In the genomic region with DNA sequence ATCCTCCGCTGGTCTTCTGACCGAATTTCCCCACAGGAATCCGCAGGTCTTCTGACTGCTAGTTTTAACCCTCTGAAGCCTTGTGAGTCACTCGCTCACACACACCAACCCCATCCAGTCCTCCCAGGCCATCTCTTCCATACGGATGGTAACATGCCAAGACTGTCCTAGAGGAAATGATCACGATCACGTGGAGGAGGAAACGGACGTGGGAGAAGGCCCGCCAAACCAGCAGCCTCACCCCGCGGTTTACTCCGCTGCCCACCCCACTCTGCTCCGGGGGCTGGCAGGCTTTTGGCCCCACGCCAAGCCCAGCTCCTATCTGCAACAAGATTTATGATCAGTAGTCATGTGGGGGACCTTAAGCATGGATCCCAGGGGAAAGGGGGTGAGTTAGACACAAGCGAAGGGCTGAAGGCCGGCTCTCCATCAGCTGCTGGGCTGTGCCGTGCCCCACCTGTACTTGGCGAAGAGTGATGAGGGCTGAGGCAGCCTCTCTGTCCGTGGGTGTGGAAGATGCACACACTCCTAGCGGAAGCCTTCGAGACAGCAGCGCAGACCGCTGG, we compare ENCODE assay signal across 8 cellular contexts. TPM values are rescaled to one million over a fixed set of nuclear protein-coding genes. Genes with fewer than 3 reads are reported as not detected.
A peak's percentile ranks its signal among the peaks of the same experiment; 100 is the strongest.
DNase-seq lines count a peak whose midpoint lies in the region; ATAC-seq and TF ChIP-seq lines count a peak whose summit lies in the region.

No MANE protein-coding gene starts in this region.

- DNase-seq in T-helper 17 cell, result no peak
- DNase-seq in erythroblast (lab: John Stamatoyannopoulos, UW), result peak; percentile 46 to 57
- DNase-seq in neural crest cell (ENCODE audit: low read depth, low spot score), result no peak
- no peak for DNase-seq in NK-92 (lab: John Stamatoyannopoulos, UW; ENCODE audit: unreplicated experiment)

- peaks cover 20% of the 10 kb centered on the region for H3K4me1 Mint-ChIP-seq in T-helper 17 cell
- peaks cover 29% of the 10 kb centered on the region for H3K4me1 Mint-ChIP-seq in neural crest cell

- peaks cover 23% of the 10 kb centered on the region for H3K36me3 ChIP-seq in ES-I3 (ENCODE audit: insufficient read depth, low read length)
- H3K36me3 ChIP-seq in KOPT-K1 (ENCODE audit: insufficient read depth, low read length), result peaks cover 48% of the 10 kb centered on the region

- peaks cover 6% of the 10 kb centered on the region; the same call in 1 of the 2 replicates for H3K4me1 ChIP-seq in ES-I3 (ENCODE audit: insufficient read depth, low read length)

- TF ChIP-seq CTCF in neural crest cell (conservative IDR thresholded peaks at IDR 0.05), result no peak

- H3K9ac ChIP-seq in ES-I3 (ENCODE audit: low read depth, low read length), result peak overlapping the region; percentile 89; the same call in 1 of the 2 replicates

- H3K9me3 Mint-ChIP-seq in neural crest cell, result no peaks in the 10 kb centered on the region

- H3K27ac ChIP-seq in KOPT-K1 (ENCODE audit: low read depth, low read length, poor library complexity, severe bottlenecking), result peak overlapping the region; percentile 68

- no peak for ATAC-seq in T-helper 17 cell
- no peak for ATAC-seq in GM19395 (IDR thresholded peaks at IDR 0.05; ENCODE audit: unreplicated experiment)
- ATAC-seq in GM21529 (IDR thresholded peaks at IDR 0.05; ENCODE audit: unreplicated experiment), result no peak

- H3K27me3 Mint-ChIP-seq in T-helper 17 cell (no peaks in the 10 kb centered on the region), neural crest cell (ENCODE audit: low read depth) (peaks cover 5% of the 10 kb centered on the region)

- H3K27ac Mint-ChIP-seq in T-helper 17 cell (peak overlapping the region; percentile 84), neural crest cell (ENCODE audit: unreplicated experiment) (no peak overlapping the region)

- H3K4me3 Mint-ChIP-seq in T-helper 17 cell, result peak overlapping the region; percentile 94
- H3K4me3 Mint-ChIP-seq in neural crest cell, result peak overlapping the region; percentile 95

- H3K9me3 ChIP-seq in ES-I3 (ENCODE audit: control insufficient read depth, insufficient read depth, low read length), result no peaks in the 10 kb centered on the region
- no peaks in the 10 kb centered on the region for H3K9me3 ChIP-seq in KOPT-K1 (ENCODE audit: insufficient read depth, low read length, poor library complexity, severe bottlenecking)
- no peaks in the 10 kb centered on the region for H3K9me3 ChIP-seq in T-helper 17 cell (ENCODE audit: control insufficient read depth, low read length, poor library complexity, severe bottlenecking)

- H3K36me3 Mint-ChIP-seq in T-helper 17 cell (ENCODE audit: low read depth) (peaks cover 2% of the 10 kb centered on the region), neural crest cell (ENCODE audit: low read depth) (peaks cover 4% of the 10 kb centered on the region)

- no peak for TF ChIP-seq POLR2A in erythroblast (IDR thresholded peaks at IDR 0.05; ENCODE audit: low read length)

RNA-seq across cellular contexts. Expression of gene FAAP100, which starts 1.5 kb away (rescaled TPM):
- total RNA-seq in T-helper 17 cell (10 to 100 TPM; 25.2 to 30.6 TPM), neural crest cell (45.0 and 48.3 TPM in 2 replicates)

RNA-seq across cellular contexts. Expression of gene FSCN2, which starts 25.5 kb away (rescaled TPM):
- total RNA-seq in T-helper 17 cell, result under 1 TPM; 0.65 to 0.72 TPM
- 0.43 and 0.56 TPM in 2 replicates for total RNA-seq in neural crest cell

RNA-seq across cellular contexts. Expression of gene ACTG1, which starts 41.1 kb away (rescaled TPM):
- total RNA-seq in T-helper 17 cell, result 1,000 to 10,000 TPM; 1,202 to 1,502 TPM
- total RNA-seq in neural crest cell, result 4,235 and 4,315 TPM in 2 replicates

Comparison
In these comparisons a context has a peak if more than half of its experiments do, and no peak if none do; other contexts are left out.
1. DNase-seq: peak in erythroblast (2 of 2); none in T-helper 17 cell (0 of 3), neural crest cell (single experiment) and NK-92 (single experiment).